Comparison of ENCODE assay signal across 8 cellular contexts in genomic region chr20:21302645-21303060, GRCh38. TPM values are rescaled to one million over a fixed set of nuclear protein-coding genes. Genes with fewer than 3 reads are reported as not detected.
DNase-seq lines count a peak whose midpoint lies in the region; ATAC-seq and TF ChIP-seq lines count a peak whose summit lies in the region.

No MANE protein-coding gene starts in this region.

- H3K27me3 Mint-ChIP-seq in T-helper 17 cell, result peaks cover 20% of the 10 kb centered on the region

- peak; percentile 29 for ATAC-seq in T-helper 17 cell

- H3K27ac Mint-ChIP-seq in T-helper 17 cell, result peak overlapping the region; percentile 94

- 2 to 5% methylated on average over 12 of the region's 12 CpGs for WGBS in sigmoid colon, 2 donors

- H3K9me3 ChIP-seq in HAP-1 (no peaks in the 10 kb centered on the region), T-helper 17 cell (ENCODE audit: control insufficient read depth, low read length, poor library complexity, severe bottlenecking) (no peaks in the 10 kb centered on the region), cardiac muscle cell (ENCODE audit: low read depth) (no peaks in the 10 kb centered on the region), sigmoid colon (no peaks in the 10 kb centered on the region)

- in situ Hi-C loops in HAP-1 (cut with MboI; ENCODE audit: low sequenced_read_pairs), result no loop called here

- H3K27ac ChIP-seq in cardiac muscle cell (peak overlapping the region; percentile 97), sigmoid colon (peak overlapping the region; percentile 91 to 98 (median 94))

- peak overlapping the region; percentile 97 for H3K4me3 Mint-ChIP-seq in T-helper 17 cell

- DNase-seq in CD1c-positive myeloid dendritic cell (ENCODE audit: extremely low spot score) (peak; percentile 12), HAP-1 (ENCODE audit: low spot score in 2 of 2) (no peak), T-helper 17 cell (no peak), cardiac muscle cell (ENCODE audit: low read depth in 1 of 2, low spot score in 1 of 2) (no peak), sigmoid colon (no peak), NCI-H524 treated with DMSO at 0.1 percent for 48 hours (lab: John Stamatoyannopoulos, UW) (no peak), glomerular visceral epithelial cell (ENCODE audit: extremely low spot score) (no peak), NCI-H345 (lab: John Stamatoyannopoulos, UW) (no peak)

- TF ChIP-seq POLR2A in sigmoid colon (IDR thresholded peaks at IDR 0.05), result no peak

- no peak for TF ChIP-seq CTCF in cardiac muscle cell (IDR thresholded peaks at IDR 0.05; ENCODE audit: low read depth, low read length)
- no peak for TF ChIP-seq CTCF in sigmoid colon (IDR thresholded peaks at IDR 0.05)

- TF ChIP-seq EP300 in sigmoid colon (IDR thresholded peaks at IDR 0.05), result no peak

- H3K4me1 Mint-ChIP-seq in T-helper 17 cell, result peaks cover 27% of the 10 kb centered on the region

- H3K4me3 ChIP-seq in HAP-1 (peak overlapping the region; percentile 76), cardiac muscle cell (peak overlapping the region; percentile 88), sigmoid colon (peak overlapping the region; percentile 76 to 98 (median 92))

- intact Hi-C loops in sigmoid colon (cut with DNase I), result loop anchor here (5.0 kb wide), 5 partner anchors 65 to 590 kb away; partner anchors contain the start of genes KIZ, NKX2-4 and RALGAPA2

- no peaks in the 10 kb centered on the region for H3K27me3 ChIP-seq in HAP-1 (ENCODE audit: low read depth)
- no peaks in the 10 kb centered on the region for H3K27me3 ChIP-seq in cardiac muscle cell
- H3K27me3 ChIP-seq in sigmoid colon, result no peaks in the 10 kb centered on the region

- H3K36me3 ChIP-seq in HAP-1 (replicated peaks) (peaks cover 7% of the 10 kb centered on the region), cardiac muscle cell (no peaks in the 10 kb centered on the region), sigmoid colon (no peaks in the 10 kb centered on the region)

- H3K36me3 Mint-ChIP-seq in T-helper 17 cell (ENCODE audit: low read depth), result peaks cover 7% of the 10 kb centered on the region

- H3K4me1 ChIP-seq in HAP-1 (peaks cover 13% of the 10 kb centered on the region), cardiac muscle cell (ENCODE audit: low read depth) (peaks cover 10% of the 10 kb centered on the region), sigmoid colon (peaks cover 0 to 24% (median 16%) of the 10 kb centered on the region in 4 donors)

RNA-seq across cellular contexts. Expression of gene XRN2, which starts 0.5 kb away (rescaled TPM):
- total RNA-seq in T-helper 17 cell (10 to 100 TPM; 53.7 to 59.2 TPM), cardiac muscle cell (59.8 and 61.4 TPM in 2 replicates), sigmoid colon (10 to 100 TPM; 53.5 to 79.8 (median 66.1) TPM)
- polyA plus RNA-seq in cardiac muscle cell (54.5 and 65.4 TPM in 2 replicates), sigmoid colon (10 to 100 TPM; 21.0 to 31.4 (median 25.0) TPM)
